ENCODE assay signal across 8 cellular contexts in genomic region chr9:134698587-134699342, GRCh38. TPM values are rescaled to one million over a fixed set of nuclear protein-coding genes. Genes with fewer than 3 reads are reported as not detected.
DNase-seq lines count a peak whose midpoint lies in the region; ATAC-seq and TF ChIP-seq lines count a peak whose summit lies in the region.

No MANE protein-coding gene starts in this region.

- no peak overlapping the region for H3K27ac Mint-ChIP-seq in T-helper 2 cell treated with Interferon-gamma antibody and Interleukin-4, amounts not matched to agents 5 μg/mL and 100 μg/mL, for 36 hours
- H3K27ac Mint-ChIP-seq in chondrocyte (ENCODE audit: unreplicated experiment) = peak overlapping the region; percentile 83

- in situ Hi-C loops in G401 (cut with HindIII; ENCODE audit: low sequenced_read_pairs) = no loop called here

- H3K4me1 ChIP-seq in left lung = peaks cover 0 to 4% of the 10 kb centered on the region in 2 donors

- no peak overlapping the region for H3K4me3 Mint-ChIP-seq in T-helper 2 cell treated with Interferon-gamma antibody and Interleukin-4, amounts not matched to agents 5 μg/mL and 100 μg/mL, for 36 hours
- H3K4me3 Mint-ChIP-seq in chondrocyte (ENCODE audit: unreplicated experiment) = no peak overlapping the region

- no peaks in the 10 kb centered on the region for H3K9me3 ChIP-seq in left lung

- H3K36me3 Mint-ChIP-seq in T-helper 2 cell treated with Interferon-gamma antibody and Interleukin-4, amounts not matched to agents 5 μg/mL and 100 μg/mL, for 36 hours (ENCODE audit: low read depth) = no peaks in the 10 kb centered on the region
- peaks cover 34% of the 10 kb centered on the region for H3K36me3 Mint-ChIP-seq in chondrocyte (ENCODE audit: low read depth)

- DNase-seq in G401 (ENCODE audit: low spot score) (peak; percentile 65), LoVo (ENCODE audit: low spot score) (peak; percentile 49), chondrocyte (ENCODE audit: low spot score) (no peak), left lung (peak; percentile 68 to 87), GOT3 (lab: John Stamatoyannopoulos, UW) (no peak)
- DNase-seq in T-helper 2 cell treated with Interferon-gamma antibody and Interleukin-4, amounts not matched to agents 5 μg/mL and 100 μg/mL, for 36 hours (ENCODE audit: low spot score) = peak; percentile 38
- peak; percentile 25 to 40 (median 29) for DNase-seq in stimulated activated CD4-positive, alpha-beta T cell treated with anti-CD3 and anti-CD28 coated beads, TNF-alpha, amount 100 ng/mL, for 48 hours (ENCODE audit: low read depth in 3 of 3)

- H3K4me3 ChIP-seq in left lung = no peak overlapping the region

- no peak overlapping the region for H3K27ac ChIP-seq in left lung

- H3K27me3 ChIP-seq in left lung = no peaks in the 10 kb centered on the region

- H3K9me3 Mint-ChIP-seq in T-helper 2 cell treated with Interferon-gamma antibody and Interleukin-4, amounts not matched to agents 5 μg/mL and 100 μg/mL, for 36 hours = no peaks in the 10 kb centered on the region
- H3K9me3 Mint-ChIP-seq in chondrocyte (ENCODE audit: low read depth) = no peaks in the 10 kb centered on the region

- no peaks in the 10 kb centered on the region for H3K27me3 Mint-ChIP-seq in T-helper 2 cell treated with Interferon-gamma antibody and Interleukin-4, amounts not matched to agents 5 μg/mL and 100 μg/mL, for 36 hours (ENCODE audit: low read depth)
- no peaks in the 10 kb centered on the region for H3K27me3 Mint-ChIP-seq in chondrocyte (ENCODE audit: low read depth)

- H3K36me3 ChIP-seq in left lung = peaks cover 0 to 4% of the 10 kb centered on the region in 2 donors

- TF ChIP-seq CTCF in chondrocyte (IDR thresholded peaks at IDR 0.05) = peak; percentile 83
- peak; percentile 84 for TF ChIP-seq CTCF in left lung (IDR thresholded peaks at IDR 0.05)

- ATAC-seq in left lung = peak; percentile 78
- no peak for ATAC-seq in GM19351 (IDR thresholded peaks at IDR 0.05; ENCODE audit: unreplicated experiment)

- intact Hi-C loops in left lung (cut with DNase I) = loop anchor here in 1 of 2 donors (5.0 kb wide), 1 partner anchor 44 kb away; no protein-coding TSS in a partner anchor

- no peaks in the 10 kb centered on the region for H3K4me1 Mint-ChIP-seq in T-helper 2 cell treated with Interferon-gamma antibody and Interleukin-4, amounts not matched to agents 5 μg/mL and 100 μg/mL, for 36 hours (ENCODE audit: low read depth)
- H3K4me1 Mint-ChIP-seq in chondrocyte (ENCODE audit: low read depth) = peaks cover 51% of the 10 kb centered on the region

RNA-seq across cellular contexts. Expression of gene COL5A1, which starts 57.2 kb away (rescaled TPM):
- total RNA-seq in G401 (2014; rRNA removed; shearing (Covaris generic)) = 0.37 and 0.58 TPM in 2 replicates
- total RNA-seq in chondrocyte = 2,235 to 2,410 TPM (median 2,315 TPM) in 3 replicates
- total RNA-seq in left lung = 100 to 1,000 TPM; 205 to 357 TPM

Comparison
In these comparisons a context has a peak if more than half of its experiments do, and no peak if none do; other contexts are left out.
1. DNase-seq: peak in G401 (single experiment), LoVo (single experiment), T-helper 2 cell treated with Interferon-gamma antibody and Interleukin-4, amounts not matched to agents 5 μg/mL and 100 μg/mL, for 36 hours (single experiment), left lung (2 of 2) and stimulated activated CD4-positive, alpha-beta T cell treated with anti-CD3 and anti-CD28 coated beads, TNF-alpha, amount 100 ng/mL, for 48 hours (3 of 3); none in chondrocyte (single experiment) and GOT3 (single experiment).
2. RNA of gene COL5A1, which starts 57.2 kb away (total RNA-seq): 2,235 to 2,410 TPM in chondrocyte and 205 to 357 TPM in left lung; 0.37 to 0.58 TPM in G401; every median in the first group is over 100 times any median in the second.